8 cellular contexts compared by ENCODE assay signal in genomic region chr6:113873043-113873667, GRCh38. TPM values are rescaled to one million over a fixed set of nuclear protein-coding genes. Genes with fewer than 3 reads are reported as not detected.
DNase-seq lines count a peak whose midpoint lies in the region; ATAC-seq, FAIRE-seq and TF ChIP-seq lines count a peak whose summit lies in the region.

No MANE protein-coding gene starts in this region.

- intact Hi-C loops in endothelial cell of umbilical vein (cut with micrococcal nuclease): no loop called here

- H3K4me2 ChIP-seq in endothelial cell of umbilical vein (ENCODE audit: insufficient read depth, low read length): no peak overlapping the region

- dilution Hi-C loops in endothelial cell of umbilical vein (cut with MboI; ENCODE audit: extremely low pct_ligation_motif_present, low sequenced_read_pairs): no loop called here

- H3K79me2 ChIP-seq in endothelial cell of umbilical vein (ENCODE audit: control insufficient read depth, insufficient read depth, low read length): no peaks in the 10 kb centered on the region

- 8 to 34% (median 8%) methylated on average over 8 of the region's 8 CpGs for WGBS in small intestine, 3 donors

- H4K20me1 ChIP-seq in endothelial cell of umbilical vein (replicated peaks; ENCODE audit: control insufficient read depth, extremely low read depth, insufficient read depth, low read length): no peaks in the 10 kb centered on the region

- no peaks in the 10 kb centered on the region for H3K27me3 ChIP-seq in endothelial cell of umbilical vein (ENCODE audit: control insufficient read depth in 2 of 2, insufficient read depth in 2 of 2, low read length in 2 of 2)
- no peaks in the 10 kb centered on the region for H3K27me3 ChIP-seq in small intestine (ENCODE audit: control insufficient read depth in 2 of 2, insufficient read depth in 2 of 2, low read length in 2 of 2)
- no peaks in the 10 kb centered on the region for H3K27me3 ChIP-seq in effector memory CD4-positive, alpha-beta T cell (replicated peaks; ENCODE audit: control insufficient read depth, insufficient read depth, low read length, poor library complexity, severe bottlenecking)
- H3K27me3 ChIP-seq in foreskin keratinocyte: no peaks in the 10 kb centered on the region

- H3K9ac ChIP-seq in endothelial cell of umbilical vein (replicated peaks; ENCODE audit: extremely low read depth, insufficient read depth, low read length): no peak overlapping the region

- H3K9me3 ChIP-seq in endothelial cell of umbilical vein (replicated peaks; ENCODE audit: control insufficient read depth, insufficient read depth, low read length): no peaks in the 10 kb centered on the region
- no peaks in the 10 kb centered on the region for H3K9me3 ChIP-seq in small intestine (ENCODE audit: control insufficient read depth, low read depth)
- H3K9me3 ChIP-seq in effector memory CD4-positive, alpha-beta T cell (ENCODE audit: control insufficient read depth, low read length): no peaks in the 10 kb centered on the region

- no peak overlapping the region for H3K27ac ChIP-seq in endothelial cell of umbilical vein (ENCODE audit: insufficient read depth, low read depth, low read length)
- H3K27ac ChIP-seq in small intestine (ENCODE audit: low read depth in 1 of 2, low read length in 1 of 2): peak overlapping the region; percentile 42 to 74
- no peak overlapping the region for H3K27ac ChIP-seq in effector memory CD4-positive, alpha-beta T cell (ENCODE audit: insufficient read depth, low read length, poor library complexity, severe bottlenecking)
- no peak overlapping the region for H3K27ac ChIP-seq in foreskin keratinocyte

- H3K36me3 ChIP-seq in endothelial cell of umbilical vein (ENCODE audit: control insufficient read depth in 2 of 2, extremely low read depth in 1 of 2, insufficient read depth in 2 of 2, low read length in 2 of 2) (no peaks in the 10 kb centered on the region), small intestine (ENCODE audit: control insufficient read depth in 2 of 2, insufficient read depth in 2 of 2, low read length in 2 of 2) (no peaks in the 10 kb centered on the region)
- H3K36me3 ChIP-seq in effector memory CD4-positive, alpha-beta T cell (ENCODE audit: control insufficient read depth, insufficient read depth, low read length): no peaks in the 10 kb centered on the region

- FAIRE-seq in GM18507 (lab: Jason Lieb, UNC) (peak; percentile 95), endothelial cell of umbilical vein (lab: Jason Lieb, UNC) (peak; percentile 37), small intestine (lab: Jason Lieb, UNC) (no peak)

- peak overlapping the region; percentile 32 for H2AFZ ChIP-seq in endothelial cell of umbilical vein (ENCODE audit: low read depth, low read length)

- ATAC-seq in GM21529 (IDR thresholded peaks at IDR 0.05; ENCODE audit: unreplicated experiment): peak; percentile 90
- ATAC-seq in foreskin keratinocyte: no peak

- POLR2A ChIA-PET in endothelial cell of umbilical vein (lab: Charles Lee): no interaction called here

- no TSS peak for BruUV-seq in endothelial cell of umbilical vein (replicated peaks; lab: Mats Ljungman, UMichigan)

- TF ChIP-seq CTCF in endothelial cell of umbilical vein (IDR thresholded peaks at IDR 0.05; ENCODE audit: extremely low read depth in 1 of 2, insufficient read depth in 1 of 2, low read depth in 1 of 2, low read length in 2 of 2) (no peak), foreskin keratinocyte (conservative IDR thresholded peaks at IDR 0.05) (no peak)

- no peaks in the 10 kb centered on the region for H3K9me1 ChIP-seq in endothelial cell of umbilical vein (replicated peaks; ENCODE audit: control insufficient read depth, extremely low read depth, insufficient read depth, low read length)

- TF ChIP-seq POLR2A in endothelial cell of umbilical vein (IDR thresholded peaks at IDR 0.05; ENCODE audit: low read depth, low read length): no peak

- H3K4me1 ChIP-seq in endothelial cell of umbilical vein (ENCODE audit: control insufficient read depth, extremely low read depth, insufficient read depth, low read length) (no peaks in the 10 kb centered on the region), small intestine (ENCODE audit: control insufficient read depth in 2 of 2, insufficient read depth in 1 of 2, low read depth in 1 of 2, low read length in 1 of 2) (no peaks in the 10 kb centered on the region), foreskin keratinocyte (peaks cover 11% of the 10 kb centered on the region)
- H3K4me1 ChIP-seq in effector memory CD4-positive, alpha-beta T cell (ENCODE audit: control insufficient read depth, insufficient read depth, low read length, poor library complexity, severe bottlenecking): no peaks in the 10 kb centered on the region

- CTCF ChIA-PET in endothelial cell of umbilical vein (lab: Charles Lee): interaction anchor here (1.0 kb wide), 1 partner anchor 14 kb away, joined by 3 read pairs; no protein-coding TSS in a partner anchor

- H3K4me3 ChIP-seq in endothelial cell of umbilical vein (replicated peaks in 1 of 3; ENCODE audit: insufficient read depth in 1 of 3, low read depth in 1 of 3, low read length in 3 of 3): no peak overlapping the region
- peak overlapping the region in 1 of 2 donors; percentile 68 for H3K4me3 ChIP-seq in small intestine (ENCODE audit: low read depth in 1 of 2, low read length in 2 of 2)
- no peak overlapping the region for H3K4me3 ChIP-seq in effector memory CD4-positive, alpha-beta T cell (ENCODE audit: insufficient read depth, low read depth, low read length, poor library complexity, severe bottlenecking)

- DNase-seq in GM18507 (ENCODE audit: extremely low spot score, insufficient read length, low read depth) (no peak), KBM-7 (peak; percentile 43), endothelial cell of umbilical vein (ENCODE audit: low read depth, low spot score) (peak; percentile 49), small intestine (peak; percentile 94), foreskin keratinocyte (no peak)
- DNase-seq in effector memory CD4-positive, alpha-beta T cell: no peak
- no peak for DNase-seq in central memory CD4-positive, alpha-beta T cell

- in situ Hi-C loops in KBM-7 (cut with MboI; ENCODE audit: low pct_unique_long_range_greater_than_20kb, low sequenced_read_pairs): no loop called here

TF ChIP-seq in endothelial cell of umbilical vein, 7 proteins besides CTCF, POLR2A, EP300 and RAD21:
- TF ChIP-seq EZH2 (IDR thresholded peaks at IDR 0.05; ENCODE audit: borderline replicate concordance, low read depth, low read length, severe bottlenecking): no peak
- TF ChIP-seq POLR2AphosphoS5 (IDR thresholded peaks at IDR 0.05; ENCODE audit: insufficient read depth, low read depth, low read length): no peak
- no peak for TF ChIP-seq GATA2 (IDR thresholded peaks at IDR 0.05; ENCODE audit: insufficient read depth, insufficient read length, low read depth, low read length)
- TF ChIP-seq JUN (IDR thresholded peaks at IDR 0.05; ENCODE audit: borderline replicate concordance, insufficient read depth, insufficient read length, low read depth): no peak
- TF ChIP-seq, protein P1, sequence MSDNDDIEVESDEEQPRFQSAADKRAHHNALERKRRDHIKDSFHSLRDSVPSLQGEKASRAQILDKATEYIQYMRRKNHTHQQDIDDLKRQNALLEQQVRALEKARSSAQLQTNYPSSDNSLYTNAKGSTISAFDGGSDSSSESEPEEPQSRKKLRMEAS (IDR thresholded peaks at IDR 0.05; ENCODE audit: insufficient read depth, insufficient read length): no peak
- no peak for TF ChIP-seq FOS (IDR thresholded peaks at IDR 0.05; ENCODE audit: borderline replicate concordance, insufficient read depth, low read length)
- no peak for TF ChIP-seq MYC (IDR thresholded peaks at IDR 0.05; ENCODE audit: low read depth, low read length)

RNA-seq across cellular contexts. Expression of gene MARCKS, which starts 16.0 kb away (rescaled TPM):
- total RNA-seq in endothelial cell of umbilical vein (315 and 320 TPM in 2 replicates), foreskin keratinocyte (52.6 and 57.8 TPM in 2 replicates)
- polyA plus RNA-seq in endothelial cell of umbilical vein (49.4 and 59.5 TPM in 2 replicates), small intestine (10 to 100 TPM; 18.1 to 32.5 (median 20.0) TPM), foreskin keratinocyte (33.4 and 34.2 TPM in 2 replicates)
- 48.1 and 49.8 TPM in 2 replicates for polyA plus RNA-seq in endothelial cell of umbilical vein (2011; cell fraction: cytosol; rRNA removed)
- polyA plus RNA-seq in endothelial cell of umbilical vein (2011; cell fraction: nucleus; rRNA removed): 29.3 and 49.6 TPM in 2 replicates
- 92.8 and 127 TPM in 2 replicates for polyA plus RNA-seq in endothelial cell of umbilical vein (2012)
- 50.2 and 68.0 TPM in 2 replicates for polyA minus RNA-seq in endothelial cell of umbilical vein
- 0.41 TPM for polyA minus RNA-seq in endothelial cell of umbilical vein (2011; cell fraction: cytosol; rRNA and poly(A)+ RNA removed)
- 47.8 and 63.8 TPM in 2 replicates for polyA minus RNA-seq in endothelial cell of umbilical vein (2011; cell fraction: nucleus; rRNA and poly(A)+ RNA removed)

Comparison
In these comparisons a context has a peak if more than half of its experiments do, and no peak if none do; other contexts are left out.
1. DNase-seq: peak in KBM-7 (single experiment), endothelial cell of umbilical vein (single experiment) and small intestine (single experiment); none in GM18507 (single experiment), effector memory CD4-positive, alpha-beta T cell (0 of 3), central memory CD4-positive, alpha-beta T cell (single experiment) and foreskin keratinocyte (0 of 2).
2. H3K27ac ChIP-seq: peak in small intestine (2 of 2); none in endothelial cell of umbilical vein (single experiment), effector memory CD4-positive, alpha-beta T cell (single experiment) and foreskin keratinocyte (single experiment).